Comparison of ENCODE assay signal across 8 cellular contexts in the genomic region with DNA sequence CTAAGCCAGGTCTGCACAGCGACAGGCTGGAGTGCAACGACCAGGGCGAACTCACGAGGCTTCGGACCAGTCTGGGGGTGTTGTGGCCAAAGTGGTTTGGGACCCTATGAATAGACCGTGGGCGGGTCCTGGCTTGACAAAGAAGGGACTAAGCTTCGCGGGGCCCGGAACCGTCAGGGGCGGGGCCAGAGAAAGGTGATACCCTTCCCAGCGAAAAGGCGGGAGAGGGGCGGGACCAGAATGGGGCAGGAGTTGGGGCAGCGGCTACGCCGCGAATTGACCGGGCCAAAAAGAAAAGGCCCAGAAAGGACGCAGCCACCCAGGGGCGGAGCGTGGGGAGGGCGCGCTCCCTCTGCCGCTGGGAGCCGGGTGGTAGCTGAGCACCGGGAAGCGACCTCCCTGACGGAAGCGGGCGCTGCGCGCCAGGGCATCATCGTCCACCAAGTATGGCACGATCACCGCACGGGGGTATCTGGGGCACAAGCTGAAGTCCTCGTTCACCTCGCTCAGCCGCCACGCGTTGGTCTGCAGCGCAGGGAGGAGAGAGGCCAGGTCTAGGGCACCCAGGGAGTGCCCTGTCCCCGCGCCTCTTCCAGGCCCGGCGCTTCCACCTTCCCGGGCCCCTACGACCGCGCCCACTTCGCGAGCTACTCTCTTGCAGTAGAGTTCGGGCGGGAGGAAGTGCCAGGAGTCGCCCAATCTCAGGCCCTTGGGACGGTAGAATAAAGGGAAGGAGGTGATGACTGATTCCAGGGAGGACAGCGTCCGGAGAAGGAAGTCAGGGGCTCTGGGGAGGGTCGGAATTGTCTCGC. TPM values are rescaled to one million over a fixed set of nuclear protein-coding genes. Genes with fewer than 3 reads are reported as not detected.
A peak's percentile ranks its signal among the peaks of the same experiment; 100 is the strongest.
DNase-seq lines count a peak whose midpoint lies in the region; ATAC-seq and TF ChIP-seq lines count a peak whose summit lies in the region.

No MANE protein-coding gene starts in this region.

- no peaks in the 10 kb centered on the region for H3K27me3 ChIP-seq in liver (ENCODE audit: control insufficient read depth in 4 of 4, insufficient read depth in 4 of 4, low read length in 3 of 4)

- peak; percentile 34 for TF ChIP-seq CTCF in AG09319 (IDR thresholded peaks at IDR 0.05; ENCODE audit: low read depth, low read length)
- peak; percentile 17 for TF ChIP-seq CTCF in liver (IDR thresholded peaks at IDR 0.05; ENCODE audit: low read depth, low read length, missing input control)

- peak; percentile 42 to 54 for TF ChIP-seq RAD21 in liver (IDR thresholded peaks at IDR 0.05)

- no peaks in the 10 kb centered on the region for H3K36me3 Mint-ChIP-seq in stimulated activated memory B cell treated with anti-CD40 and anti-IgM and Interleukin-4, amounts not matched to agents 10 μg/mL and 1 μg/mL and 100 μg/mL, for 72 hours

- peak overlapping the region; percentile 90 for H3K4me3 Mint-ChIP-seq in stimulated activated memory B cell treated with anti-CD40 and anti-IgM and Interleukin-4, amounts not matched to agents 10 μg/mL and 1 μg/mL and 100 μg/mL, for 72 hours

- no peaks in the 10 kb centered on the region for H3K9me3 Mint-ChIP-seq in stimulated activated memory B cell treated with anti-CD40 and anti-IgM and Interleukin-4, amounts not matched to agents 10 μg/mL and 1 μg/mL and 100 μg/mL, for 72 hours

- peak; percentile 49 for ATAC-seq in GM19452 (IDR thresholded peaks at IDR 0.05; ENCODE audit: unreplicated experiment)
- peak; percentile 86 for ATAC-seq in stimulated activated memory B cell treated with anti-CD40 and anti-IgM and Interleukin-4, amounts not matched to agents 10 μg/mL and 1 μg/mL and 100 μg/mL, for 72 hours
- ATAC-seq in HG02885 (IDR thresholded peaks at IDR 0.05; ENCODE audit: poor library complexity, unreplicated experiment), result no peak

- peak overlapping the region; percentile 3 to 21 for H3K9ac ChIP-seq in liver (ENCODE audit: low read depth in 1 of 2, low read length in 2 of 2)

- no peaks in the 10 kb centered on the region for H3K9me3 ChIP-seq in liver (ENCODE audit: control insufficient read depth in 4 of 4, low read length in 3 of 4)

- no peaks in the 10 kb centered on the region for H3K36me3 ChIP-seq in liver (ENCODE audit: control insufficient read depth in 4 of 4, insufficient read depth in 3 of 4, low read depth in 1 of 4, low read length in 3 of 4)

- DNase-seq in AG09319 (ENCODE audit: extremely low read depth, low read depth), result no peak
- DNase-seq in NCI-H2081 (lab: John Stamatoyannopoulos, UW), result peak; percentile 58 to 80
- DNase-seq in activated CD4-positive, alpha-beta T cell treated with anti-CD3 and anti-CD28 coated beads for 4 hours, result peak; percentile 54 to 55
- DNase-seq in ecto neural progenitor cell (ENCODE audit: low spot score), result peak; percentile 94

- H3K27ac Mint-ChIP-seq in stimulated activated memory B cell treated with anti-CD40 and anti-IgM and Interleukin-4, amounts not matched to agents 10 μg/mL and 1 μg/mL and 100 μg/mL, for 72 hours, result peak overlapping the region; percentile 81

- H3K27me3 Mint-ChIP-seq in stimulated activated memory B cell treated with anti-CD40 and anti-IgM and Interleukin-4, amounts not matched to agents 10 μg/mL and 1 μg/mL and 100 μg/mL, for 72 hours, result no peaks in the 10 kb centered on the region

- peak overlapping the region; percentile 38 to 61 (median 59) for H3K4me3 ChIP-seq in liver (ENCODE audit: low read depth in 1 of 3, low read length in 3 of 3)

- H3K4me1 ChIP-seq in liver (ENCODE audit: control insufficient read depth in 4 of 4, insufficient read depth in 4 of 4, low read length in 3 of 4), result peaks cover 4 to 15% (median 11%) of the 10 kb centered on the region in 4 donors

- WGBS in liver, result 5% methylated on average over 62 of the region's 62 CpGs

- peak overlapping the region; percentile 40 to 67 for H3K27ac ChIP-seq in liver (ENCODE audit: low read depth in 1 of 2, low read length in 2 of 2)

- H3K4me1 Mint-ChIP-seq in stimulated activated memory B cell treated with anti-CD40 and anti-IgM and Interleukin-4, amounts not matched to agents 10 μg/mL and 1 μg/mL and 100 μg/mL, for 72 hours, result peaks cover 34% of the 10 kb centered on the region

TF ChIP-seq in liver, 16 proteins besides CTCF, POLR2A, EP300 and RAD21:
- TF ChIP-seq HNF4A (conservative IDR thresholded peaks at IDR 0.05) (no peak), NR2F2 (IDR thresholded peaks at IDR 0.05) (no peak), JUND (IDR thresholded peaks at IDR 0.05) (no peak), GABPA (IDR thresholded peaks at IDR 0.05 in 1 of 2, conservative IDR thresholded peaks at IDR 0.05 in 1 of 2) (no peak), RXRA (IDR thresholded peaks at IDR 0.05) (no peak), FOXA2 (IDR thresholded peaks at IDR 0.05) (no peak), HNF4G (IDR thresholded peaks at IDR 0.05) (no peak), SP1 (IDR thresholded peaks at IDR 0.05) (peak; percentile 31), YY1 (IDR thresholded peaks at IDR 0.05) (peak; percentile 40)
- TF ChIP-seq, protein P1, sequence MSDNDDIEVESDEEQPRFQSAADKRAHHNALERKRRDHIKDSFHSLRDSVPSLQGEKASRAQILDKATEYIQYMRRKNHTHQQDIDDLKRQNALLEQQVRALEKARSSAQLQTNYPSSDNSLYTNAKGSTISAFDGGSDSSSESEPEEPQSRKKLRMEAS (IDR thresholded peaks at IDR 0.05), result no peak
- TF ChIP-seq, protein P2, sequence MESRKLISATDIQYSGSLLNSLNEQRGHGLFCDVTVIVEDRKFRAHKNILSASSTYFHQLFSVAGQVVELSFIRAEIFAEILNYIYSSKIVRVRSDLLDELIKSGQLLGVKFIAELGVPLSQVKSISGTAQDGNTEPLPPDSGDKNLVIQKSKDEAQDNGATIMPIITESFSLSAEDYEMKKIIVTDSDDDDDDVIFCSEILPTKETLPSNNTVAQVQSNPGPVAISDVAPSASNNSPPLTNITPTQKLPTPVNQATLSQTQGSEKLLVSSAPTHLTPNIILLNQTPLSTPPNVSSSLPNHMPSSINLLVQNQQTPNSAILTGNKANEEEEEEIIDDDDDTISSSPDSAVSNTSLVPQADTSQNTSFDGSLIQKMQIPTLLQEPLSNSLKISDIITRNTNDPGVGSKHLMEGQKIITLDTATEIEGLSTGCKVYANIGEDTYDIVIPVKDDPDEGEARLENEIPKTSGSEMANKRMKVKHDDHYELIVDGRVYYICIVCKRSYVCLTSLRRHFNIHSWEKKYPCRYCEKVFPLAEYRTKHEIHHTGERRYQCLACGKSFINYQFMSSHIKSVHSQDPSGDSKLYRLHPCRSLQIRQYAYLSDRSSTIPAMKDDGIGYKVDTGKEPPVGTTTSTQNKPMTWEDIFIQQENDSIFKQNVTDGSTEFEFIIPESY (IDR thresholded peaks at IDR 0.05), result no peak
- TF ChIP-seq, protein P3, sequence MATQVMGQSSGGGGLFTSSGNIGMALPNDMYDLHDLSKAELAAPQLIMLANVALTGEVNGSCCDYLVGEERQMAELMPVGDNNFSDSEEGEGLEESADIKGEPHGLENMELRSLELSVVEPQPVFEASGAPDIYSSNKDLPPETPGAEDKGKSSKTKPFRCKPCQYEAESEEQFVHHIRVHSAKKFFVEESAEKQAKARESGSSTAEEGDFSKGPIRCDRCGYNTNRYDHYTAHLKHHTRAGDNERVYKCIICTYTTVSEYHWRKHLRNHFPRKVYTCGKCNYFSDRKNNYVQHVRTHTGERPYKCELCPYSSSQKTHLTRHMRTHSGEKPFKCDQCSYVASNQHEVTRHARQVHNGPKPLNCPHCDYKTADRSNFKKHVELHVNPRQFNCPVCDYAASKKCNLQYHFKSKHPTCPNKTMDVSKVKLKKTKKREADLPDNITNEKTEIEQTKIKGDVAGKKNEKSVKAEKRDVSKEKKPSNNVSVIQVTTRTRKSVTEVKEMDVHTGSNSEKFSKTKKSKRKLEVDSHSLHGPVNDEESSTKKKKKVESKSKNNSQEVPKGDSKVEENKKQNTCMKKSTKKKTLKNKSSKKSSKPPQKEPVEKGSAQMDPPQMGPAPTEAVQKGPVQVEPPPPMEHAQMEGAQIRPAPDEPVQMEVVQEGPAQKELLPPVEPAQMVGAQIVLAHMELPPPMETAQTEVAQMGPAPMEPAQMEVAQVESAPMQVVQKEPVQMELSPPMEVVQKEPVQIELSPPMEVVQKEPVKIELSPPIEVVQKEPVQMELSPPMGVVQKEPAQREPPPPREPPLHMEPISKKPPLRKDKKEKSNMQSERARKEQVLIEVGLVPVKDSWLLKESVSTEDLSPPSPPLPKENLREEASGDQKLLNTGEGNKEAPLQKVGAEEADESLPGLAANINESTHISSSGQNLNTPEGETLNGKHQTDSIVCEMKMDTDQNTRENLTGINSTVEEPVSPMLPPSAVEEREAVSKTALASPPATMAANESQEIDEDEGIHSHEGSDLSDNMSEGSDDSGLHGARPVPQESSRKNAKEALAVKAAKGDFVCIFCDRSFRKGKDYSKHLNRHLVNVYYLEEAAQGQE (IDR thresholded peaks at IDR 0.05), result no peak

RNA-seq across cellular contexts. Expression of a gene that starts 6.7 kb away (rescaled TPM):
- 1 to 10 TPM in 1 of 2 donors, under 1 TPM in 1; 0.47 to 2.8 TPM for total RNA-seq in liver
- polyA plus RNA-seq in liver, result 1 to 10 TPM; 4.8 to 9.2 TPM

RNA-seq across cellular contexts. Expression of a gene that starts 10.7 kb away (rescaled TPM):
- total RNA-seq in liver, result 1 to 10 TPM in 1 of 2 donors, under 1 TPM in 1; 0.93 to 3.8 TPM
- polyA plus RNA-seq in liver, result 1 to 10 TPM; 1.2 to 1.3 TPM

RNA-seq across cellular contexts. Expression of a gene that starts 18.1 kb away (rescaled TPM):
- 100 to 1,000 TPM in 1 of 2 donors, 10 to 100 TPM in 1; 93.0 to 114 TPM for total RNA-seq in liver
- 100 to 1,000 TPM in 1 of 2 donors, 10 to 100 TPM in 1; 75.0 to 106 TPM for polyA plus RNA-seq in liver

RNA-seq across cellular contexts. Expression of a gene that starts 18.2 kb away (rescaled TPM):
- total RNA-seq in liver, result 1 to 10 TPM; 5.9 to 6.8 TPM
- 1 to 10 TPM; 5.4 to 6.3 TPM for polyA plus RNA-seq in liver

RNA-seq across cellular contexts. Expression of a gene that starts 31.5 kb away (rescaled TPM):
- not detected for total RNA-seq in liver
- polyA plus RNA-seq in liver, result under 1 TPM in 1 of 2 donors, not detected in 1; 0.08 TPM
